In the genomic region with DNA sequence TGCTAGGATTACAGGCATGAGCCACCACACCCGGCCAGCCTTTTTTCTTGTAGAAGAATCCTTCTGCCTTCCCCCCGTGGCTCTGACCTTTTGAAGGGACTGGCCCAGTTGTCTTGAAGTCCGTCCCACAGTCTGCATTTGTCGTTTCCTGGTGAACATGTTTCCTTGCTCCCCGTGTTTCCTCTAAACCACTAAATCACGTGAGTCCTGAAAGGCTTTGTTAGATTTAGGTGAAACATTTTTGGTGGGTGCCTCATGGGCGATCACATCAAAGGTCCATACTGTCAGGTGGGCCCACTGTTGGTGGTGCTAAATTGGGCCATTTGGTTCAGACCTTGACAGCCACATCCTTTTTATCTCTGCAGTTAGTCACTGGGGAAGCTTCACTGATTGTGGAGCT, we compare ENCODE assay signal across 16 cellular contexts. TPM values are rescaled to one million over a fixed set of nuclear protein-coding genes. Genes with fewer than 3 reads are reported as not detected.
DNase-seq lines count a peak whose midpoint lies in the region; ATAC-seq and TF ChIP-seq lines count a peak whose summit lies in the region.
"Had no signal": no experiment of that assay in that cellular context is flagged by ENCODE, and none has a peak within 500 bp of the region (broad histone marks: within the 10 kb centered on the region; RNA-seq: fewer than 3 reads in every experiment).

No MANE protein-coding gene starts in this region.

- no peaks in the 10 kb centered on the region for H3K27me3 Mint-ChIP-seq in activated T-cell treated with anti-CD3 and anti-CD28 coated beads, Interleukin-2, amount 50 U/mL, for 4 hours (ENCODE audit: low read depth)
- H3K27me3 Mint-ChIP-seq in activated CD8-positive, alpha-beta T cell treated with anti-CD3 and anti-CD28 coated beads for 36 hours, result no peaks in the 10 kb centered on the region

- ATAC-seq in activated T-cell treated with anti-CD3 and anti-CD28 coated beads, Interleukin-2, amount 50 U/mL, for 4 hours, result peak in 1 of 2 donors; percentile 23
- ATAC-seq in activated CD8-positive, alpha-beta T cell treated with anti-CD3 and anti-CD28 coated beads for 36 hours, result peak; percentile 65
- ATAC-seq in left colon, result peak; percentile 37
- ATAC-seq in GM18873 (IDR thresholded peaks at IDR 0.05; ENCODE audit: low FRiP score, unreplicated experiment), result no peak
- ATAC-seq: left cardiac atrium had no signal

- no peak overlapping the region for H3K4me3 ChIP-seq in stomach

- peaks cover 11% of the 10 kb centered on the region for H3K36me3 Mint-ChIP-seq in activated T-cell treated with anti-CD3 and anti-CD28 coated beads, Interleukin-2, amount 50 U/mL, for 4 hours (ENCODE audit: insufficient read depth)
- peaks cover 26% of the 10 kb centered on the region for H3K36me3 Mint-ChIP-seq in activated CD8-positive, alpha-beta T cell treated with anti-CD3 and anti-CD28 coated beads for 36 hours (ENCODE audit: low read depth)

- intact Hi-C loops in activated CD8-positive, alpha-beta T cell treated with anti-CD3 and anti-CD28 coated beads for 36 hours (cut with micrococcal nuclease), result no loop called here
- intact Hi-C loops in left colon (cut with DNase I, micrococcal nuclease) (no loop called here), stomach (cut with DNase I; ENCODE audit: low total_unique reads) (no loop called here)

- DNase-seq in activated T-cell treated with anti-CD3 and anti-CD28 coated beads, Interleukin-2, amount 50 U/mL, for 4 hours, result no peak
- DNase-seq in activated T-cell treated with anti-CD3 and anti-CD28 coated beads, Interleukin-2, amount 50 U/mL, for 1 hour, result no peak
- DNase-seq in activated CD8-positive, alpha-beta T cell treated with anti-CD3 and anti-CD28 coated beads for 36 hours, result peak; percentile 79
- DNase-seq in left colon (peak in 1 of 2 donors; percentile 47), stomach (no peak), substantia nigra (lab: John Stamatoyannopoulos, UW) (no peak)
- DNase-seq in activated CD4-positive, CD25-positive, alpha-beta regulatory T cell treated with anti-CD3 and anti-CD28 coated beads, Interleukin-2, amount 50 U/mL, for 72 hours, result no peak
- DNase-seq: activated gamma-delta T cell, GOT3, heart right ventricle, left cardiac atrium, NCI-H2029, NCI-H82, SIG-M5 had no signal

- peaks cover 0 to 3% (median 0%) of the 10 kb centered on the region in 4 donors for H3K36me3 ChIP-seq in stomach
- H3K36me3 ChIP-seq: heart right ventricle had no signal

- peaks cover 2% of the 10 kb centered on the region for H3K9me3 Mint-ChIP-seq in activated T-cell treated with anti-CD3 and anti-CD28 coated beads, Interleukin-2, amount 50 U/mL, for 4 hours
- H3K9me3 Mint-ChIP-seq in activated CD8-positive, alpha-beta T cell treated with anti-CD3 and anti-CD28 coated beads for 36 hours, result peaks cover 1% of the 10 kb centered on the region

- TF ChIP-seq CTCF in activated CD8-positive, alpha-beta T cell treated with anti-CD3 and anti-CD28 coated beads for 36 hours (IDR thresholded peaks at IDR 0.05), result no peak
- TF ChIP-seq CTCF in stomach (IDR thresholded peaks at IDR 0.05), result no peak

- H3K9me3 ChIP-seq in stomach, result no peaks in the 10 kb centered on the region
- H3K9me3 ChIP-seq: heart right ventricle had no signal

- H3K4me1 ChIP-seq in stomach, result peaks cover 52 to 98% (median 81%) of the 10 kb centered on the region in 4 donors

- H3K27ac ChIP-seq in stomach, result peak overlapping the region in 3 of 5 donors; percentile 69 to 82 (median 82)
- no peak overlapping the region for H3K27ac ChIP-seq in substantia nigra (ENCODE audit: low read depth, low read length, poor library complexity, severe bottlenecking)
- H3K27ac ChIP-seq: KMS-11 had no signal

- 32 to 56% (median 48%) methylated on average over 7 of the region's 7 CpGs for WGBS in stomach, 5 donors

- peak overlapping the region; percentile 84 for H3K27ac Mint-ChIP-seq in activated CD8-positive, alpha-beta T cell treated with anti-CD3 and anti-CD28 coated beads for 36 hours

- TF ChIP-seq POLR2A in stomach (IDR thresholded peaks at IDR 0.05), result no peak

- H3K4me1 Mint-ChIP-seq in activated T-cell treated with anti-CD3 and anti-CD28 coated beads, Interleukin-2, amount 50 U/mL, for 4 hours (ENCODE audit: low read depth), result peaks cover 82% of the 10 kb centered on the region
- H3K4me1 Mint-ChIP-seq in activated CD8-positive, alpha-beta T cell treated with anti-CD3 and anti-CD28 coated beads for 36 hours (ENCODE audit: low read depth), result peaks cover 78% of the 10 kb centered on the region

- POLR2A ChIA-PET in activated CD8-positive, alpha-beta T cell treated with anti-CD3 and anti-CD28 coated beads for 36 hours (lab: Charles Lee), result interaction anchor here (1.2 to 1.5 kb wide), 3 partner anchors 15 to 98 kb away, joined by 3 to 4 read pairs (median 3); partner anchors contain the start of gene B3GNT4

- H3K27me3 ChIP-seq in stomach, result no peaks in the 10 kb centered on the region
- H3K27me3 ChIP-seq: heart right ventricle had no signal

- peak overlapping the region; percentile 41 for H3K4me3 Mint-ChIP-seq in activated T-cell treated with anti-CD3 and anti-CD28 coated beads, Interleukin-2, amount 50 U/mL, for 4 hours
- H3K4me3 Mint-ChIP-seq in activated CD8-positive, alpha-beta T cell treated with anti-CD3 and anti-CD28 coated beads for 36 hours, result peak overlapping the region; percentile 58

- CTCF ChIA-PET in activated CD8-positive, alpha-beta T cell treated with anti-CD3 and anti-CD28 coated beads for 36 hours (lab: Charles Lee), result interaction anchor here (1.6 to 3.1 kb wide), 4 partner anchors 17 to 29 kb away, joined by 5 to 14 read pairs (median 9); no protein-coding TSS in a partner anchor

- TF ChIP-seq EP300 in stomach (IDR thresholded peaks at IDR 0.05), result no peak

RNA-seq across cellular contexts. Expression of gene MLXIP, which starts 26.3 kb away (rescaled TPM):
- 10 to 100 TPM; 35.9 to 42.3 (median 37.9) TPM for total RNA-seq in activated T-cell treated with anti-CD3 and anti-CD28 coated beads, Interleukin-2, amount 50 U/mL, for 4 hours
- total RNA-seq in activated CD8-positive, alpha-beta T cell treated with anti-CD3 and anti-CD28 coated beads for 36 hours, result 10 to 100 TPM; 26.0 to 28.7 TPM
- total RNA-seq in left colon (100 to 1,000 TPM; 125 to 175 TPM), stomach (100 to 1,000 TPM in 1 of 5 donors, 10 to 100 TPM in 4; 34.5 to 140 (median 37.1) TPM)
- polyA plus RNA-seq in stomach, result 10 to 100 TPM; 12.3 to 28.0 (median 16.6) TPM
